In genomic region chr2:114610677-114611076, GRCh38 we compare ENCODE assay signal across 26 cellular contexts.
A peak's percentile ranks its signal among the peaks of the same experiment; 100 is the strongest.
DNase-seq lines count a peak whose midpoint lies in the region; ATAC-seq and TF ChIP-seq lines count a peak whose summit lies in the region.
"Had no signal": no experiment of that assay in that cellular context is flagged by ENCODE, and none has a peak within 500 bp of the region (broad histone marks: within the 10 kb centered on the region; RNA-seq: fewer than 3 reads in every experiment).

No MANE protein-coding gene starts in this region.

- no peak overlapping the region for H3K4ac ChIP-seq in neuronal stem cell (ENCODE audit: low read length)

- H2BK120ac ChIP-seq in neuronal stem cell (ENCODE audit: low read depth, low read length) = no peak overlapping the region

- H3K27ac Mint-ChIP-seq in endodermal cell = no peak overlapping the region
- H3K27ac Mint-ChIP-seq: activated naive CD4-positive, alpha-beta T cell treated with anti-CD3 and anti-CD28 coated beads for 36 hours; activated T-helper 1 cell treated with anti-CD3 and anti-CD28 coated beads, Interleukin-12 subunit alpha, Interleukin-12 subunit beta, Interleukin-2, Interleukin-4 antibody, amounts not matched to agents 30 ng/mL and 10 ng/mL and 1 ng/mL, durations not matched to agents 14 hours and 24 hours and 36 hours; brain; HFFc6; nephron; T-cell had no signal

- no peak overlapping the region for H3K23ac ChIP-seq in neuronal stem cell (ENCODE audit: low read depth, low read length, poor library complexity)

- H3K9ac ChIP-seq in endodermal cell (ENCODE audit: extremely low read depth, low read length, poor library complexity, severe bottlenecking) (no peak overlapping the region), neuronal stem cell (ENCODE audit: low read depth, low read length, poor library complexity) (no peak overlapping the region)
- H3K9ac ChIP-seq: GM23248, parathyroid adenoma had no signal

- no peak overlapping the region for H3K18ac ChIP-seq in neuronal stem cell (ENCODE audit: low read length)

- no peak overlapping the region for H3K27ac ChIP-seq in endodermal cell (ENCODE audit: low read depth, low read length)
- H3K27ac ChIP-seq in neuronal stem cell (replicated peaks; ENCODE audit: low read length) = no peak overlapping the region
- H3K27ac ChIP-seq in coronary artery = no peak overlapping the region
- H3K27ac ChIP-seq: C4-2B, GM23248, lower lobe of right lung, parathyroid adenoma, transverse colon had no signal

- H4K8ac ChIP-seq in neuronal stem cell (ENCODE audit: low read depth, low read length) = no peak overlapping the region

- no peaks in the 10 kb centered on the region for H3K9me3 Mint-ChIP-seq in endodermal cell
- H3K9me3 Mint-ChIP-seq: activated naive CD4-positive, alpha-beta T cell treated with anti-CD3 and anti-CD28 coated beads for 36 hours; activated T-helper 1 cell treated with anti-CD3 and anti-CD28 coated beads, Interleukin-12 subunit alpha, Interleukin-12 subunit beta, Interleukin-2, Interleukin-4 antibody, amounts not matched to agents 30 ng/mL and 10 ng/mL and 1 ng/mL, durations not matched to agents 14 hours and 24 hours and 36 hours; brain; nephron had no signal

- H2BK5ac ChIP-seq in neuronal stem cell (ENCODE audit: low read length) = no peak overlapping the region

- H3K4me3 ChIP-seq in endodermal cell (ENCODE audit: low read length) (no peak overlapping the region), neuronal stem cell (ENCODE audit: low read length in 2 of 2) (peak overlapping the region in 1 of 2 donors; percentile 6), coronary artery (no peak overlapping the region)
- H3K4me3 ChIP-seq: GM23248, lower lobe of right lung, mucosa of descending colon, transverse colon had no signal

- H3K4me3 Mint-ChIP-seq in endodermal cell = no peak overlapping the region
- H3K4me3 Mint-ChIP-seq: activated naive CD4-positive, alpha-beta T cell treated with anti-CD3 and anti-CD28 coated beads for 36 hours; activated T-helper 1 cell treated with anti-CD3 and anti-CD28 coated beads, Interleukin-12 subunit alpha, Interleukin-12 subunit beta, Interleukin-2, Interleukin-4 antibody, amounts not matched to agents 30 ng/mL and 10 ng/mL and 1 ng/mL, durations not matched to agents 14 hours and 24 hours and 36 hours; brain; HFFc6; nephron; T-cell had no signal

- H3K27me3 Mint-ChIP-seq in endodermal cell (ENCODE audit: insufficient read depth) = no peaks in the 10 kb centered on the region
- H3K27me3 Mint-ChIP-seq: brain, T-cell had no signal

- no peak overlapping the region for H3K14ac ChIP-seq in neuronal stem cell (ENCODE audit: low read length)

- no peaks in the 10 kb centered on the region for H3K79me1 ChIP-seq in neuronal stem cell (ENCODE audit: low read depth, low read length)

- H3K4me1 ChIP-seq in endodermal cell (ENCODE audit: control insufficient read depth, insufficient read depth, low read length) (no peaks in the 10 kb centered on the region), neuronal stem cell (ENCODE audit: control insufficient read depth in 2 of 2, insufficient read depth in 1 of 2, low read depth in 1 of 2, low read length in 2 of 2) (peaks cover 0 to 5% of the 10 kb centered on the region in 2 donors)
- H3K4me1 ChIP-seq: lower lobe of right lung, parathyroid adenoma, transverse colon had no signal

- 54 to 62% methylated on average over 4 to 6 of the region's 7 CpGs for whole genome bisulfite sequencing in endodermal cell (ENCODE audit: insufficient coverage in 1 of 2, insufficient read length in 1 of 2), 2 experiments
- no CpG with 5 or more reads among the region's 7 CpGs for WGBS in neuronal stem cell (ENCODE audit: extremely low coverage in 2 of 2, insufficient read length in 2 of 2, insufficient replicate concordance in 1 of 2), 2 donors

- H3K36me3 Mint-ChIP-seq in endodermal cell (ENCODE audit: low read depth) = no peaks in the 10 kb centered on the region
- H3K36me3 Mint-ChIP-seq: brain, T-cell had no signal

- H3K36me3 ChIP-seq in endodermal cell (ENCODE audit: control insufficient read depth, insufficient read depth, low read length) = no peaks in the 10 kb centered on the region
- no peaks in the 10 kb centered on the region for H3K36me3 ChIP-seq in neuronal stem cell (replicated peaks in 1 of 2; ENCODE audit: control insufficient read depth in 2 of 2, insufficient read depth in 2 of 2, low read length in 2 of 2)
- H3K36me3 ChIP-seq: lower lobe of right lung, transverse colon had no signal

- no peak overlapping the region for H2AK5ac ChIP-seq in neuronal stem cell (ENCODE audit: low read depth, low read length)

- no peak overlapping the region for H3K4me2 ChIP-seq in neuronal stem cell (ENCODE audit: insufficient read depth, low read length, poor library complexity, severe bottlenecking)

- H4K91ac ChIP-seq in neuronal stem cell (ENCODE audit: low read depth, low read length, poor library complexity) = no peak overlapping the region

- TF ChIP-seq CTCF in endodermal cell (conservative IDR thresholded peaks at IDR 0.05) (no peak), coronary artery (IDR thresholded peaks at IDR 0.05) (no peak)

- peak overlapping the region; percentile 31 for H2AFZ ChIP-seq in neuronal stem cell (ENCODE audit: low read length)
- H2AFZ ChIP-seq: GM23248, parathyroid adenoma had no signal

- ATAC-seq in HG03521 (IDR thresholded peaks at IDR 0.05; ENCODE audit: unreplicated experiment) = no peak
- ATAC-seq in GM21717 (IDR thresholded peaks at IDR 0.05; ENCODE audit: unreplicated experiment) = no peak
- ATAC-seq: lower lobe of right lung, mucosa of descending colon, Panc1, T-cell had no signal

- no peak overlapping the region for H2BK12ac ChIP-seq in neuronal stem cell (ENCODE audit: low read length)

- H2BK15ac ChIP-seq in neuronal stem cell (ENCODE audit: low read length) = no peak overlapping the region

- H3K9me3 ChIP-seq in endodermal cell (ENCODE audit: control insufficient read depth, low read length) = no peaks in the 10 kb centered on the region
- no peaks in the 10 kb centered on the region for H3K9me3 ChIP-seq in neuronal stem cell (replicated peaks in 1 of 2; ENCODE audit: control insufficient read depth in 2 of 2, insufficient read depth in 1 of 2, low read depth in 1 of 2, low read length in 2 of 2)
- H3K9me3 ChIP-seq: lower lobe of right lung, mucosa of descending colon, transverse colon had no signal

- peaks cover 12% of the 10 kb centered on the region for H3K4me1 Mint-ChIP-seq in endodermal cell
- H3K4me1 Mint-ChIP-seq: T-cell had no signal

- DNase-seq in ELF-1 (ENCODE audit: low read depth, low spot score) (peak; percentile 22), NCI-H1694 treated with DMSO at 0.1 percent for 48 hours (lab: John Stamatoyannopoulos, UW) (peak; percentile 85), endodermal cell (peak; percentile 59), neuronal stem cell (ENCODE audit: low spot score) (no peak), coronary artery (ENCODE audit: low spot score) (no peak)
- DNase-seq: activated CD4-positive, alpha-beta T cell treated with anti-CD3 and anti-CD28 coated beads, Interleukin-2, amount 50 U/mL, for 48 hours; activated naive CD4-positive, alpha-beta T cell treated with anti-CD3 and anti-CD28 coated beads for 36 hours; GM23248; HFFc6; IMR-90; kidney glomerular epithelial cell; lower lobe of right lung; mucosa of descending colon; NCI-H2171 treated with DMSO at 0.1 percent for 48 hours; small intestine; stimulated activated CD4-positive, alpha-beta T cell treated with anti-CD3 and anti-CD28 coated beads, Interleukin-1b, Interleukin-23, amount 100 ng/mL, for 48 hours; T-cell; transverse colon had no signal

- H3K27me3 ChIP-seq in endodermal cell (ENCODE audit: control insufficient read depth, insufficient read depth, low read length, poor library complexity, severe bottlenecking) (no peaks in the 10 kb centered on the region), neuronal stem cell (ENCODE audit: control insufficient read depth in 3 of 3, insufficient read depth in 3 of 3, low read depth in 1 of 3, low read length in 3 of 3) (no peaks in the 10 kb centered on the region)
- H3K27me3 ChIP-seq: transverse colon had no signal

Comparison
In these comparisons a context has a peak if more than half of its experiments do, and no peak if none do; other contexts are left out.
1. DNase-seq: peak in ELF-1 (single experiment), NCI-H1694 treated with DMSO at 0.1 percent for 48 hours (single experiment) and endodermal cell (single experiment); none in neuronal stem cell (single experiment) and coronary artery (single experiment).